Comparison of ENCODE assay signal across 23 cellular contexts in the genomic region with DNA sequence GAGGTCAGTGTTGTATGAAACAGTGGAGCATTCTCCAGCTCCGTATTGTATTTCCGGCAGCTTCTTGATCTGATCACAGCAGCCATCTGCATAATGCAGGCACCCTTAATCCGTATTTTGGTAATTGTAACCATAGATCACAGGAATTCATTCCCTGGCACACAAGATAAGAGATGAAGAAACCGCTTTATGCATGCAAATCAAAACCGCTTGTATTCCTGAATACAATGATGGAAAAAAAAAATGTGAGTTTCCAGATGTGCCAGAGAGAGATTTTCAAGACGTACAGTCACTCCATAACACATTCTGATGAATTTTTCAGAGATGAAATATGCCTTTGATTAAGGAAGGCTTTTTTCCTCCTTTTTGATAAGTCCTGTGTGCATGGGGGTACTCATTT.
"Had no signal": no experiment of that assay in that cellular context is flagged by ENCODE, and none has a peak within 500 bp of the region (broad histone marks: within the 10 kb centered on the region; RNA-seq: fewer than 3 reads in every experiment).

No MANE protein-coding gene starts in this region.

- H3K27ac Mint-ChIP-seq: activated CD4-positive, alpha-beta memory T cell treated with anti-CD3 and anti-CD28 coated beads, Interleukin-2, amount 10 ng/mL, durations not matched to agents 7 days and 5 days; activated CD4-positive, alpha-beta T cell treated with anti-CD3 and anti-CD28 coated beads for 36 hours; activated CD8-positive, alpha-beta memory T cell treated with anti-CD3 and anti-CD28 coated beads, Interleukin-2, amount 10 ng/mL, durations not matched to agents 7 days and 5 days; activated naive CD8-positive, alpha-beta T cell treated with anti-CD3 and anti-CD28 coated beads, Interleukin-2, amount 10 ng/mL, durations not matched to agents 7 days and 5 days; activated T-helper 17 cell treated with anti-CD3 and anti-CD28 coated beads, Interleukin-2, amount 50 U/mL, for 72 hours; memory B cell; naive thymus-derived CD8-positive, alpha-beta T cell; T-cell; WTC11 had no signal

- H3K4me3 ChIP-seq: dorsolateral prefrontal cortex, gastrocnemius medialis, heart left ventricle, transverse colon, vagina had no signal

- H3K4me3 Mint-ChIP-seq: activated CD4-positive, alpha-beta memory T cell treated with anti-CD3 and anti-CD28 coated beads, Interleukin-2, amount 10 ng/mL, durations not matched to agents 7 days and 5 days; activated CD4-positive, alpha-beta T cell treated with anti-CD3 and anti-CD28 coated beads for 36 hours; activated CD8-positive, alpha-beta memory T cell treated with anti-CD3 and anti-CD28 coated beads, Interleukin-2, amount 10 ng/mL, durations not matched to agents 7 days and 5 days; activated naive CD8-positive, alpha-beta T cell treated with anti-CD3 and anti-CD28 coated beads, Interleukin-2, amount 10 ng/mL, durations not matched to agents 7 days and 5 days; activated T-helper 17 cell treated with anti-CD3 and anti-CD28 coated beads, Interleukin-2, amount 50 U/mL, for 72 hours; memory B cell; naive thymus-derived CD8-positive, alpha-beta T cell; T-cell; WTC11 had no signal

- DNase-seq: activated CD4-positive, alpha-beta memory T cell treated with anti-CD3 and anti-CD28 coated beads, Interleukin-2, amount 10 ng/mL, durations not matched to agents 7 days and 5 days; activated CD4-positive, alpha-beta T cell treated with anti-CD3 and anti-CD28 coated beads for 36 hours; activated CD8-positive, alpha-beta memory T cell treated with anti-CD3 and anti-CD28 coated beads, Interleukin-2, amount 10 ng/mL, durations not matched to agents 7 days and 5 days; activated naive CD4-positive, alpha-beta T cell treated with Interleukin-2 at 50 U/mL for 16 hours; activated naive CD8-positive, alpha-beta T cell treated with anti-CD3 and anti-CD28 coated beads, Interleukin-2, amount 10 ng/mL, durations not matched to agents 7 days and 5 days; anterior cingulate cortex; brain microvascular endothelial cell; central memory CD4-positive, alpha-beta T cell; dorsolateral prefrontal cortex; gastrocnemius medialis; heart left ventricle; kidney glomerular epithelial cell; left ventricle myocardium superior; naive thymus-derived CD8-positive, alpha-beta T cell; stimulated activated CD4-positive, alpha-beta T cell treated with anti-CD3 and anti-CD28 coated beads, Interleukin-1b, Interleukin-23, amount 100 ng/mL, for 48 hours; stimulated activated naive CD8-positive, alpha-beta T cell treated with anti-CD3 and anti-CD28 coated beads, Interleukin-15, Interleukin-2, amounts not matched to agents 100 U/mL and 50 U/mL, for 24 hours; substantia nigra; T-cell; transverse colon had no signal

- H3K36me3 Mint-ChIP-seq: activated CD8-positive, alpha-beta memory T cell treated with anti-CD3 and anti-CD28 coated beads, Interleukin-2, amount 10 ng/mL, durations not matched to agents 7 days and 5 days; activated naive CD8-positive, alpha-beta T cell treated with anti-CD3 and anti-CD28 coated beads, Interleukin-2, amount 10 ng/mL, durations not matched to agents 7 days and 5 days; memory B cell; naive thymus-derived CD8-positive, alpha-beta T cell; T-cell; WTC11 had no signal

- H3K9me3 Mint-ChIP-seq: activated CD4-positive, alpha-beta memory T cell treated with anti-CD3 and anti-CD28 coated beads, Interleukin-2, amount 10 ng/mL, durations not matched to agents 7 days and 5 days; activated naive CD8-positive, alpha-beta T cell treated with anti-CD3 and anti-CD28 coated beads, Interleukin-2, amount 10 ng/mL, durations not matched to agents 7 days and 5 days; T-cell had no signal

- H3K4me1 Mint-ChIP-seq: activated CD4-positive, alpha-beta memory T cell treated with anti-CD3 and anti-CD28 coated beads, Interleukin-2, amount 10 ng/mL, durations not matched to agents 7 days and 5 days; activated CD4-positive, alpha-beta T cell treated with anti-CD3 and anti-CD28 coated beads for 36 hours; activated CD8-positive, alpha-beta memory T cell treated with anti-CD3 and anti-CD28 coated beads, Interleukin-2, amount 10 ng/mL, durations not matched to agents 7 days and 5 days; activated naive CD8-positive, alpha-beta T cell treated with anti-CD3 and anti-CD28 coated beads, Interleukin-2, amount 10 ng/mL, durations not matched to agents 7 days and 5 days; activated T-helper 17 cell treated with anti-CD3 and anti-CD28 coated beads, Interleukin-2, amount 50 U/mL, for 72 hours; naive thymus-derived CD8-positive, alpha-beta T cell; T-cell had no signal

- ATAC-seq: activated CD4-positive, alpha-beta T cell treated with anti-CD3 and anti-CD28 coated beads for 36 hours; activated CD8-positive, alpha-beta memory T cell treated with anti-CD3 and anti-CD28 coated beads, Interleukin-2, amount 10 ng/mL, durations not matched to agents 7 days and 5 days; activated T-helper 17 cell treated with anti-CD3 and anti-CD28 coated beads, Interleukin-2, amount 50 U/mL, for 72 hours; gastrocnemius medialis; heart left ventricle; left ventricle myocardium superior; naive thymus-derived CD8-positive, alpha-beta T cell; stimulated activated naive CD8-positive, alpha-beta T cell treated with anti-CD3 and anti-CD28 coated beads, Interleukin-15, Interleukin-2, amounts not matched to agents 100 U/mL and 50 U/mL, for 24 hours; T-cell; WTC11 had no signal
